Comparison of ENCODE assay signal across 8 cellular contexts in the genomic region with DNA sequence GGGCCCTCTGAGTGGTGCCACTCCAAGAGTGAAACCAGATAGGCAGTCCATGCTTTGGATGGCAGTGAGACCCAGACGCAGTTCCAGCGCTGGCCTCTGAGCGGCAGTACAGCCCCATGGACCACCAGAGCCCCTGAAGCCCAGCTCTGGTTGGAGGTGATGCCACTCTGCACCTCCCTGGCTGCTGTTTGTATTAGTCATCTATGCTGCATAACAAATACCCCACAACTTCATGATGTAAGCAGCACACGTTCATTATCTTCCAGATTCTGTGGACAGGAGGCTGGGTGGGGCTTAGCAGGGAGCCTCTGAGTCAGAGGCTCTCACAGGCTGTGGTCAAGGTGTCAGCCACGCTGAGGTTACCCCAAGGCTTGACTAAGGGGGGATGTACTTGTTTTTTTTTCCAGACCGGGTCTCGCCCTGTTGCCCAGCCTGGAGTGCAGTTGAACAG. TPM values are rescaled to one million over a fixed set of nuclear protein-coding genes. Genes with fewer than 3 reads are reported as not detected.
DNase-seq lines count a peak whose midpoint lies in the region; ATAC-seq and TF ChIP-seq lines count a peak whose summit lies in the region.

No MANE protein-coding gene starts in this region.

- peak; percentile 78 for ATAC-seq in activated naive CD8-positive, alpha-beta T cell treated with anti-CD3 and anti-CD28 coated beads, Interleukin-2, amount 10 ng/mL, durations not matched to agents 7 days and 5 days (ENCODE audit: low read depth)
- ATAC-seq in GM19351 (IDR thresholded peaks at IDR 0.05; ENCODE audit: unreplicated experiment) (no peak), GM18909 (IDR thresholded peaks at IDR 0.05; ENCODE audit: poor library complexity, unreplicated experiment) (no peak)

- peak overlapping the region; percentile 48 for H3K27ac Mint-ChIP-seq in activated naive CD8-positive, alpha-beta T cell treated with anti-CD3 and anti-CD28 coated beads, Interleukin-2, amount 10 ng/mL, durations not matched to agents 7 days and 5 days

- H3K79me2 ChIP-seq in KMS-11 (ENCODE audit: insufficient read depth, low read depth) (no peaks in the 10 kb centered on the region), hepatocyte (peaks cover 29% of the 10 kb centered on the region)

- H4K20me1 ChIP-seq in KMS-11 (ENCODE audit: insufficient read depth) (no peaks in the 10 kb centered on the region), hepatocyte (ENCODE audit: insufficient read depth, poor library complexity, severe bottlenecking) (no peaks in the 10 kb centered on the region)

- 69% methylated on average over 7 of the region's 7 CpGs for WGBS in hepatocyte (ENCODE audit: low lambda C conversion rate, missing lambda C conversion rate)

- peaks cover 19% of the 10 kb centered on the region for H3K27me3 ChIP-seq in KMS-11 (ENCODE audit: insufficient read depth, low read depth)
- no peaks in the 10 kb centered on the region for H3K27me3 ChIP-seq in hepatocyte

- no peaks in the 10 kb centered on the region for H3K9me3 ChIP-seq in hepatocyte (ENCODE audit: low read depth)

- TF ChIP-seq CTCF in KMS-11 (conservative IDR thresholded peaks at IDR 0.05; ENCODE audit: low read depth, low read length) (peak; percentile 92), hepatocyte (IDR thresholded peaks at IDR 0.05; ENCODE audit: poor library complexity) (peak; percentile 48)

- H3K36me3 ChIP-seq in KMS-11 (ENCODE audit: insufficient read depth) (no peaks in the 10 kb centered on the region), hepatocyte (replicated peaks; ENCODE audit: insufficient read depth, low read depth) (no peaks in the 10 kb centered on the region)

- H3K4me2 ChIP-seq in KMS-11 (no peak overlapping the region), hepatocyte (no peak overlapping the region)

- H2AFZ ChIP-seq in KMS-11 (ENCODE audit: low read depth), result no peak overlapping the region
- H2AFZ ChIP-seq in hepatocyte, result no peak overlapping the region

- no peak overlapping the region for H3K9ac ChIP-seq in KMS-11

- no peak overlapping the region for H3K4me3 ChIP-seq in KMS-11 (IDR thresholded peaks at IDR 0.05; ENCODE audit: insufficient read depth, low read depth, low read length)
- no peak overlapping the region for H3K4me3 ChIP-seq in hepatocyte

- H3K36me3 Mint-ChIP-seq in activated naive CD8-positive, alpha-beta T cell treated with anti-CD3 and anti-CD28 coated beads, Interleukin-2, amount 10 ng/mL, durations not matched to agents 7 days and 5 days, result no peaks in the 10 kb centered on the region

- POLR2A ChIA-PET in activated naive CD8-positive, alpha-beta T cell treated with anti-CD3 and anti-CD28 coated beads, Interleukin-2, amount 10 ng/mL, durations not matched to agents 7 days and 5 days (lab: Charles Lee), result interaction anchor here (0.7 to 1.0 kb wide), 2 partner anchors 9 to 1029 kb away, joined by 3 read pairs; partner anchors contain the start of gene UQCC4

- H3K9me2 ChIP-seq in hepatocyte (replicated peaks; ENCODE audit: insufficient read depth), result no peaks in the 10 kb centered on the region

- H3K27me3 Mint-ChIP-seq in activated naive CD8-positive, alpha-beta T cell treated with anti-CD3 and anti-CD28 coated beads, Interleukin-2, amount 10 ng/mL, durations not matched to agents 7 days and 5 days, result peaks cover 15% of the 10 kb centered on the region

- no peak overlapping the region for H3K4me3 Mint-ChIP-seq in activated naive CD8-positive, alpha-beta T cell treated with anti-CD3 and anti-CD28 coated beads, Interleukin-2, amount 10 ng/mL, durations not matched to agents 7 days and 5 days

- DNase-seq in DMS53 treated with DMSO at 0.1 percent for 48 hours (lab: John Stamatoyannopoulos, UW; ENCODE audit: unreplicated experiment), result peak; percentile 37
- peak in 4 of 5 donors; percentile 47 to 73 (median 53) for DNase-seq in T-helper 1 cell
- peak; percentile 70 for DNase-seq in activated naive CD8-positive, alpha-beta T cell treated with anti-CD3 and anti-CD28 coated beads, Interleukin-2, amount 10 ng/mL, durations not matched to agents 7 days and 5 days
- DNase-seq in hepatocyte (ENCODE audit: low spot score), result peak; percentile 51
- DNase-seq in stimulated activated CD4-positive, alpha-beta T cell treated with anti-CD3 and anti-CD28 coated beads, Interleukin-1b, Interleukin-23, amount 100 ng/mL, for 4 hours (ENCODE audit: low read depth in 2 of 2), result peak; percentile 60 to 65

- peaks cover 10% of the 10 kb centered on the region for H3K4me1 Mint-ChIP-seq in activated naive CD8-positive, alpha-beta T cell treated with anti-CD3 and anti-CD28 coated beads, Interleukin-2, amount 10 ng/mL, durations not matched to agents 7 days and 5 days

- H3K9me3 Mint-ChIP-seq in activated naive CD8-positive, alpha-beta T cell treated with anti-CD3 and anti-CD28 coated beads, Interleukin-2, amount 10 ng/mL, durations not matched to agents 7 days and 5 days, result peaks cover 2% of the 10 kb centered on the region

- H3K27ac ChIP-seq in KMS-11, result no peak overlapping the region
- no peak overlapping the region for H3K27ac ChIP-seq in hepatocyte

- H3K4me1 ChIP-seq in KMS-11 (ENCODE audit: low read depth, poor library complexity, severe bottlenecking), result peaks cover 10% of the 10 kb centered on the region
- H3K4me1 ChIP-seq in hepatocyte (ENCODE audit: insufficient read depth), result peaks cover 29% of the 10 kb centered on the region

RNA-seq across cellular contexts. Expression of gene NME4, which starts 5.1 kb away (rescaled TPM):
- total RNA-seq in activated naive CD8-positive, alpha-beta T cell treated with anti-CD3 and anti-CD28 coated beads, Interleukin-2, amount 10 ng/mL, durations not matched to agents 7 days and 5 days, result 1 to 10 TPM; 8.2 to 8.8 TPM
- 168 and 227 TPM in 2 replicates for total RNA-seq in hepatocyte
- polyA plus RNA-seq in hepatocyte, result 543 and 611 TPM in 2 replicates

RNA-seq across cellular contexts. Expression of gene DECR2, which starts 9.8 kb away (rescaled TPM):
- 1 to 10 TPM; 5.6 to 7.9 TPM for total RNA-seq in activated naive CD8-positive, alpha-beta T cell treated with anti-CD3 and anti-CD28 coated beads, Interleukin-2, amount 10 ng/mL, durations not matched to agents 7 days and 5 days
- total RNA-seq in hepatocyte, result 29.4 and 54.5 TPM in 2 replicates
- polyA plus RNA-seq in hepatocyte, result 80.5 and 107 TPM in 2 replicates

RNA-seq across cellular contexts. Expression of gene PGAP6, which starts 10.1 kb away (rescaled TPM):
- 10 to 100 TPM; 58.9 to 59.0 TPM for total RNA-seq in activated naive CD8-positive, alpha-beta T cell treated with anti-CD3 and anti-CD28 coated beads, Interleukin-2, amount 10 ng/mL, durations not matched to agents 7 days and 5 days
- total RNA-seq in hepatocyte, result 130 and 133 TPM in 2 replicates
- polyA plus RNA-seq in hepatocyte, result 205 and 229 TPM in 2 replicates

RNA-seq across cellular contexts. Expression of gene MRPL28, which starts 21.6 kb away (rescaled TPM):
- 10 to 100 TPM; 64.4 to 67.5 TPM for total RNA-seq in activated naive CD8-positive, alpha-beta T cell treated with anti-CD3 and anti-CD28 coated beads, Interleukin-2, amount 10 ng/mL, durations not matched to agents 7 days and 5 days
- total RNA-seq in hepatocyte, result 80.0 and 88.1 TPM in 2 replicates
- 126 and 144 TPM in 2 replicates for polyA plus RNA-seq in hepatocyte

RNA-seq across cellular contexts. Expression of gene RAB11FIP3, which starts 33.5 kb away (rescaled TPM):
- total RNA-seq in activated naive CD8-positive, alpha-beta T cell treated with anti-CD3 and anti-CD28 coated beads, Interleukin-2, amount 10 ng/mL, durations not matched to agents 7 days and 5 days, result 10 to 100 TPM; 28.8 to 29.3 TPM
- total RNA-seq in hepatocyte, result 39.9 and 47.3 TPM in 2 replicates
- 72.8 and 81.0 TPM in 2 replicates for polyA plus RNA-seq in hepatocyte

Comparison
In these comparisons a context has a peak if more than half of its experiments do, and no peak if none do; other contexts are left out.
1. RNA of gene NME4, which starts 5.1 kb away (total RNA-seq): 168 to 227 TPM in hepatocyte; 8.2 to 8.8 TPM in activated naive CD8-positive, alpha-beta T cell treated with anti-CD3 and anti-CD28 coated beads, Interleukin-2, amount 10 ng/mL, durations not matched to agents 7 days and 5 days; every median in the first group is over 10 times any median in the second.
2. Peak in every context shown above with its lines, with median percentiles within 50 percentile points of each other: DNase-seq.